Comparison of ENCODE assay signal across 1 cellular context in the genomic region with DNA sequence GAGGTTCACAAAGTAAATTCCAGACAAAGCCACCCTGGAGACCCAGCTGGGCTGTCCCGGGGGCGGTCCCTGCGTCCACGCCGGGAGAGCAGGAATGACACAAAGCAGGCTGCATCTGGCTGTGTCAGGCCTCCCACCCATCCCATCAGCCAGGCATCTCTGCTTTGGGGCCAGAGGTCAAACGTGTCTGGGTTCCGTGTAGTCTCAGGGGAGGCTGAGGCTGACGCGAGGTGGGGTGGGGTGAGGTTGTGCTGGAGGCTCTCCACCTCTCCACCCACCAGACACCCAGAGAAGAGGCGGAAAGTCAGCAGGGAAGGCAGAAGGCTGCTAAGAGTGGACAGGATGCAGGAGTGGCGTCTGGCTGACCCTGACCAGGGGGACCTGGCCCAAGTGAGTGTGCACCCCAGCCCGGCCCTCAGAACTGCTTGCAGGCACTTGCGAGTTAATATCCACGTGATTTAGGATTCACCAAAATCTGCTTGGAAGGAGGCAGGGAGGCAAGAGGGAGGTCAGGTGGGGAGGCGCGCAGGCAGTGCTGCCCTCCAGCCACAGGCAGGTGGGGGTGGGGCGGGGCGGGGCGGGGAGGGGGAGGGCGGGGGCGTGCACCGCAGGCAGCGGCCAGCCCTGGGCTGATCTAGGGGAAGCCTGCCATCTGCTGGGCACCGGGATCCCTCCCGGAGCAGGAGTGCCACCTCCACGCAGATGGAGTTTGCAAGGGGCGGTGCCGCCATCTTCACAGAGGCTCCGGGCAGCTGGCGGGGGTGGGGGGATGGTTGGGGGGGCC.
A peak's percentile ranks its signal among the peaks of the same experiment; 100 is the strongest.
TF ChIP-seq lines count a peak whose summit lies in the region.

No MANE protein-coding gene starts in this region.

TF ChIP-seq in HepG2, 621 proteins besides CTCF, POLR2A, EP300 and RAD21 (continued from another document and continues in another):
- TF ChIP-seq ZNF687 (CRISPR knock-in tag; IDR thresholded peaks at IDR 0.05): peak; percentile 10; the same call in 1 of the 2 replicates
- no peak for TF ChIP-seq BRD4 (CRISPR knock-in tag; IDR thresholded peaks at IDR 0.05)
- no peak for TF ChIP-seq REXO4 (CRISPR knock-in tag; IDR thresholded peaks at IDR 0.05; ENCODE audit: borderline replicate concordance)
- TF ChIP-seq ATAD3A (CRISPR knock-in tag; IDR thresholded peaks at IDR 0.05): no peak
- 0 out of 2 replicates have a peak, but pooled peaks have one; percentile 13 for TF ChIP-seq SP4 (CRISPR knock-in tag; IDR thresholded peaks at IDR 0.05)
- no peak; the same call in 1 of the 2 replicates for TF ChIP-seq POLR2G (IDR thresholded peaks at IDR 0.05; ENCODE audit: low read depth, low read length)
- no peak; the same call in 1 of the 2 replicates for TF ChIP-seq KMT2B (CRISPR knock-in tag; IDR thresholded peaks at IDR 0.05)
- TF ChIP-seq MAFF (IDR thresholded peaks at IDR 0.05; ENCODE audit: low read depth, low read length): no peak
- no peak for TF ChIP-seq KLF15 (CRISPR knock-in tag; IDR thresholded peaks at IDR 0.05; ENCODE audit: borderline replicate concordance)
- no peak for TF ChIP-seq TMF1 (CRISPR knock-in tag; IDR thresholded peaks at IDR 0.05; ENCODE audit: low read depth)
- TF ChIP-seq, protein P1, sequence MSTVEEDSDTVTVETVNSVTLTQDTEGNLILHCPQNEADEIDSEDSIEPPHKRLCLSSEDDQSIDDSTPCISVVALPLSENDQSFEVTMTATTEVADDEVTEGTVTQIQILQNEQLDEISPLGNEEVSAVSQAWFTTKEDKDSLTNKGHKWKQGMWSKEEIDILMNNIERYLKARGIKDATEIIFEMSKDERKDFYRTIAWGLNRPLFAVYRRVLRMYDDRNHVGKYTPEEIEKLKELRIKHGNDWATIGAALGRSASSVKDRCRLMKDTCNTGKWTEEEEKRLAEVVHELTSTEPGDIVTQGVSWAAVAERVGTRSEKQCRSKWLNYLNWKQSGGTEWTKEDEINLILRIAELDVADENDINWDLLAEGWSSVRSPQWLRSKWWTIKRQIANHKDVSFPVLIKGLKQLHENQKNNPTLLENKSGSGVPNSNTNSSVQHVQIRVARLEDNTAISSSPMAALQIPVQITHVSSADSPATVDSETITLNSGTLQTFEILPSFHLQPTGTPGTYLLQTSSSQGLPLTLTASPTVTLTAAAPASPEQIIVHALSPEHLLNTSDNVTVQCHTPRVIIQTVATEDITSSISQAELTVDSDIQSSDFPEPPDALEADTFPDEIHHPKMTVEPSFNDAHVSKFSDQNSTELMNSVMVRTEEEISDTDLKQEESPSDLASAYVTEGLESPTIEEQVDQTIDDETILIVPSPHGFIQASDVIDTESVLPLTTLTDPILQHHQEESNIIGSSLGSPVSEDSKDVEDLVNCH (CRISPR knock-in tag; IDR thresholded peaks at IDR 0.05): no peak
- no peak for TF ChIP-seq MAF1 (CRISPR knock-in tag; IDR thresholded peaks at IDR 0.05; ENCODE audit: borderline replicate concordance)
- TF ChIP-seq RELA (CRISPR knock-in tag; IDR thresholded peaks at IDR 0.05): no peak
- no peak for TF ChIP-seq LBX2 (CRISPR knock-in tag; IDR thresholded peaks at IDR 0.05; ENCODE audit: borderline replicate concordance)
- TF ChIP-seq, protein P2, sequence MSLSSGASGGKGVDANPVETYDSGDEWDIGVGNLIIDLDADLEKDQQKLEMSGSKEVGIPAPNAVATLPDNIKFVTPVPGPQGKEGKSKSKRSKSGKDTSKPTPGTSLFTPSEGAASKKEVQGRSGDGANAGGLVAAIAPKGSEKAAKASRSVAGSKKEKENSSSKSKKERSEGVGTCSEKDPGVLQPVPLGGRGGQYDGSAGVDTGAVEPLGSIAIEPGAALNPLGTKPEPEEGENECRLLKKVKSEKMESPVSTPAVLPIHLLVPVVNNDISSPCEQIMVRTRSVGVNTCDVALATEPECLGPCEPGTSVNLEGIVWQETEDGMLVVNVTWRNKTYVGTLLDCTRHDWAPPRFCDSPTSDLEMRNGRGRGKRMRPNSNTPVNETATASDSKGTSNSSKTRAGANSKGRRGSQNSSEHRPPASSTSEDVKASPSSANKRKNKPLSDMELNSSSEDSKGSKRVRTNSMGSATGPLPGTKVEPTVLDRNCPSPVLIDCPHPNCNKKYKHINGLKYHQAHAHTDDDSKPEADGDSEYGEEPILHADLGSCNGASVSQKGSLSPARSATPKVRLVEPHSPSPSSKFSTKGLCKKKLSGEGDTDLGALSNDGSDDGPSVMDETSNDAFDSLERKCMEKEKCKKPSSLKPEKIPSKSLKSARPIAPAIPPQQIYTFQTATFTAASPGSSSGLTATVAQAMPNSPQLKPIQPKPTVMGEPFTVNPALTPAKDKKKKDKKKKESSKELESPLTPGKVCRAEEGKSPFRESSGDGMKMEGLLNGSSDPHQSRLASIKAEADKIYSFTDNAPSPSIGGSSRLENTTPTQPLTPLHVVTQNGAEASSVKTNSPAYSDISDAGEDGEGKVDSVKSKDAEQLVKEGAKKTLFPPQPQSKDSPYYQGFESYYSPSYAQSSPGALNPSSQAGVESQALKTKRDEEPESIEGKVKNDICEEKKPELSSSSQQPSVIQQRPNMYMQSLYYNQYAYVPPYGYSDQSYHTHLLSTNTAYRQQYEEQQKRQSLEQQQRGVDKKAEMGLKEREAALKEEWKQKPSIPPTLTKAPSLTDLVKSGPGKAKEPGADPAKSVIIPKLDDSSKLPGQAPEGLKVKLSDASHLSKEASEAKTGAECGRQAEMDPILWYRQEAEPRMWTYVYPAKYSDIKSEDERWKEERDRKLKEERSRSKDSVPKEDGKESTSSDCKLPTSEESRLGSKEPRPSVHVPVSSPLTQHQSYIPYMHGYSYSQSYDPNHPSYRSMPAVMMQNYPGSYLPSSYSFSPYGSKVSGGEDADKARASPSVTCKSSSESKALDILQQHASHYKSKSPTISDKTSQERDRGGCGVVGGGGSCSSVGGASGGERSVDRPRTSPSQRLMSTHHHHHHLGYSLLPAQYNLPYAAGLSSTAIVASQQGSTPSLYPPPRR (CRISPR knock-in tag; IDR thresholded peaks at IDR 0.05; ENCODE audit: borderline replicate concordance): no peak
- TF ChIP-seq RBAK (CRISPR knock-in tag; IDR thresholded peaks at IDR 0.05): no peak
- no peak for TF ChIP-seq SRSF4 (IDR thresholded peaks at IDR 0.05; ENCODE audit: low read depth, low read length, poor library complexity, severe bottlenecking)
- no peak for TF ChIP-seq ZBTB7B (CRISPR knock-in tag; IDR thresholded peaks at IDR 0.05)
- no peak for TF ChIP-seq HDAC6 (IDR thresholded peaks at IDR 0.05; ENCODE audit: low read depth, low read length)
- TF ChIP-seq TP53 (CRISPR knock-in tag; conservative IDR thresholded peaks at IDR 0.05): no peak
- TF ChIP-seq, protein P3, sequence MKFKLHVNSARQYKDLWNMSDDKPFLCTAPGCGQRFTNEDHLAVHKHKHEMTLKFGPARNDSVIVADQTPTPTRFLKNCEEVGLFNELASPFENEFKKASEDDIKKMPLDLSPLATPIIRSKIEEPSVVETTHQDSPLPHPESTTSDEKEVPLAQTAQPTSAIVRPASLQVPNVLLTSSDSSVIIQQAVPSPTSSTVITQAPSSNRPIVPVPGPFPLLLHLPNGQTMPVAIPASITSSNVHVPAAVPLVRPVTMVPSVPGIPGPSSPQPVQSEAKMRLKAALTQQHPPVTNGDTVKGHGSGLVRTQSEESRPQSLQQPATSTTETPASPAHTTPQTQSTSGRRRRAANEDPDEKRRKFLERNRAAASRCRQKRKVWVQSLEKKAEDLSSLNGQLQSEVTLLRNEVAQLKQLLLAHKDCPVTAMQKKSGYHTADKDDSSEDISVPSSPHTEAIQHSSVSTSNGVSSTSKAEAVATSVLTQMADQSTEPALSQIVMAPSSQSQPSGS (CRISPR knock-in tag; IDR thresholded peaks at IDR 0.05): no peak
- TF ChIP-seq YY1 (IDR thresholded peaks at IDR 0.05; ENCODE audit: insufficient read depth, insufficient replicate concordance, low read depth, low read length): peak; percentile 89
- TF ChIP-seq KDM5B (CRISPR knock-in tag; IDR thresholded peaks at IDR 0.05; ENCODE audit: borderline replicate concordance): peak; percentile 0; the same call in 1 of the 2 replicates
- 0 out of 2 replicates have a peak, but pooled peaks have one; percentile 29 for TF ChIP-seq ZNF512 (CRISPR knock-in tag; IDR thresholded peaks at IDR 0.05)
- TF ChIP-seq ZNF552 (CRISPR knock-in tag; IDR thresholded peaks at IDR 0.05; ENCODE audit: borderline replicate concordance): no peak
- no peak for TF ChIP-seq SNAPC2 (CRISPR knock-in tag; IDR thresholded peaks at IDR 0.05)
- TF ChIP-seq NFYB (CRISPR knock-in tag; IDR thresholded peaks at IDR 0.05): no peak
- TF ChIP-seq TCF7L2 (IDR thresholded peaks at IDR 0.05; ENCODE audit: low read depth, low read length): no peak
- TF ChIP-seq MTA3 (CRISPR knock-in tag; IDR thresholded peaks at IDR 0.05): no peak
- TF ChIP-seq GATA4 (IDR thresholded peaks at IDR 0.05; ENCODE audit: borderline replicate concordance, low read depth): no peak
- TF ChIP-seq ZFP62 (CRISPR knock-in tag; IDR thresholded peaks at IDR 0.05): no peak
- no peak for TF ChIP-seq SMAD9 (CRISPR knock-in tag; IDR thresholded peaks at IDR 0.05)
- no peak for TF ChIP-seq PBX3 (CRISPR knock-in tag; IDR thresholded peaks at IDR 0.05; ENCODE audit: borderline replicate concordance)
- peak; percentile 34; the same call in 1 of the 2 replicates for TF ChIP-seq ZNF235 (CRISPR knock-in tag; IDR thresholded peaks at IDR 0.05; ENCODE audit: borderline replicate concordance)
- TF ChIP-seq ZNF124 (CRISPR knock-in tag; IDR thresholded peaks at IDR 0.05): no peak
- TF ChIP-seq ZNF326 (CRISPR knock-in tag; IDR thresholded peaks at IDR 0.05; ENCODE audit: borderline replicate concordance): no peak; the same call in 1 of the 2 replicates
- no peak for TF ChIP-seq ASH2L (IDR thresholded peaks at IDR 0.05; ENCODE audit: insufficient read length, low read depth, low read length)
- TF ChIP-seq SP140L (CRISPR knock-in tag; IDR thresholded peaks at IDR 0.05; ENCODE audit: borderline replicate concordance): no peak
- TF ChIP-seq CHCHD3 (CRISPR knock-in tag; IDR thresholded peaks at IDR 0.05): no peak
- TF ChIP-seq ZNF331 (CRISPR knock-in tag; IDR thresholded peaks at IDR 0.05): no peak; the same call in 1 of the 2 replicates
- no peak for TF ChIP-seq ZNF775 (CRISPR knock-in tag; IDR thresholded peaks at IDR 0.05; ENCODE audit: borderline replicate concordance)
- peak; percentile 41; the same call in 1 of the 2 replicates for TF ChIP-seq SP5 (CRISPR knock-in tag; IDR thresholded peaks at IDR 0.05; ENCODE audit: borderline replicate concordance, low read depth)
- no peak for TF ChIP-seq IRX3 (CRISPR knock-in tag; IDR thresholded peaks at IDR 0.05; ENCODE audit: borderline replicate concordance, low read depth)
- TF ChIP-seq HNF4A (CRISPR knock-in tag; IDR thresholded peaks at IDR 0.05): no peak
- peak; percentile 10; the same call in 1 of the 2 replicates for TF ChIP-seq FOSL2 (CRISPR knock-in tag; IDR thresholded peaks at IDR 0.05)
- TF ChIP-seq TAF1 (CRISPR knock-in tag; IDR thresholded peaks at IDR 0.05): no peak
- TF ChIP-seq RNF2 (conservative IDR thresholded peaks at IDR 0.05; ENCODE audit: low read depth): no peak
